8 cellular contexts compared by ENCODE assay signal in genomic region chr5:110899566-110900412, GRCh38.
DNase-seq lines count a peak whose midpoint lies in the region; ATAC-seq and TF ChIP-seq lines count a peak whose summit lies in the region.
"Had no signal": no experiment of that assay in that cellular context is flagged by ENCODE, and none has a peak within 500 bp of the region (broad histone marks: within the 10 kb centered on the region; RNA-seq: fewer than 3 reads in every experiment).

No MANE protein-coding gene starts in this region.

- H3K4me1 ChIP-seq in NT2/D1 (ENCODE audit: insufficient read depth, insufficient read length) (no peaks in the 10 kb centered on the region), osteoblast (ENCODE audit: insufficient read depth, low read length) (peaks cover 12% of the 10 kb centered on the region)

- no peaks in the 10 kb centered on the region for H3K27me3 ChIP-seq in NT2/D1 (ENCODE audit: insufficient read depth, insufficient read length)
- no peaks in the 10 kb centered on the region for H3K27me3 ChIP-seq in osteoblast (ENCODE audit: insufficient read depth, low read length)

- no peaks in the 10 kb centered on the region for H3K79me2 ChIP-seq in osteoblast (ENCODE audit: insufficient read depth, low read length)

- ATAC-seq in GM19438 (IDR thresholded peaks at IDR 0.05; ENCODE audit: low read depth, unreplicated experiment) (peak; percentile 89), HG02884 (IDR thresholded peaks at IDR 0.05; ENCODE audit: unreplicated experiment) (peak; percentile 71)

- H3K27ac ChIP-seq in osteoblast (ENCODE audit: low read depth, low read length) = peak overlapping the region; percentile 60

- H3K9me3 ChIP-seq in NT2/D1 (ENCODE audit: insufficient read depth, low read length) (no peaks in the 10 kb centered on the region), osteoblast (ENCODE audit: low read depth, low read length) (no peaks in the 10 kb centered on the region)

- H4K20me1 ChIP-seq in osteoblast (ENCODE audit: insufficient read depth, low read length) = no peaks in the 10 kb centered on the region

- H3K4me3 ChIP-seq in NT2/D1 (ENCODE audit: insufficient read length, low read depth) = no peak overlapping the region
- no peak overlapping the region for H3K4me3 ChIP-seq in osteoblast (ENCODE audit: insufficient read depth, low read length)

- H3K4me2 ChIP-seq in osteoblast (ENCODE audit: insufficient read depth, low read length) = peak overlapping the region; percentile 50

- TF ChIP-seq CTCF in osteoblast (IDR thresholded peaks at IDR 0.05; ENCODE audit: extremely low read depth, low read depth, low read length) = no peak

- DNase-seq in NT2/D1 (ENCODE audit: low read depth, low spot score) (peak; percentile 13), osteoblast (ENCODE audit: insufficient read length, low spot score, missing footprints) (peak; percentile 62), AG20443 (ENCODE audit: low spot score) (no peak), cerebellum (ENCODE audit: low spot score) (no peak)
- DNase-seq in activated effector memory CD4-positive, alpha-beta T cell treated with anti-CD3 and anti-CD28 coated beads, Interleukin-2, amount 50 U/mL, for 16 hours = no peak
- DNase-seq: activated CD8-positive, alpha-beta memory T cell treated with anti-CD3 and anti-CD28 coated beads for 24 hours had no signal

- no peak overlapping the region for H2AFZ ChIP-seq in osteoblast (ENCODE audit: low read length)

- H3K9ac ChIP-seq in NT2/D1 (ENCODE audit: insufficient read length, low read depth) = no peak overlapping the region

- H3K36me3 ChIP-seq in NT2/D1 (ENCODE audit: insufficient read depth, insufficient read length, low read length) (no peaks in the 10 kb centered on the region), osteoblast (ENCODE audit: insufficient read depth, low read length) (no peaks in the 10 kb centered on the region)

Comparison
In these comparisons a context has a peak if more than half of its experiments do, and no peak if none do; other contexts are left out.
1. DNase-seq: peak in NT2/D1 (single experiment) and osteoblast (single experiment); none in activated effector memory CD4-positive, alpha-beta T cell treated with anti-CD3 and anti-CD28 coated beads, Interleukin-2, amount 50 U/mL, for 16 hours (single experiment), AG20443 (single experiment) and cerebellum (single experiment).